ENCODE assay signal across 26 cellular contexts in genomic region chr17:68778726-68779125, GRCh38.
DNase-seq lines count a peak whose midpoint lies in the region; ATAC-seq, FAIRE-seq and TF ChIP-seq lines count a peak whose summit lies in the region.
"Had no signal": no experiment of that assay in that cellular context is flagged by ENCODE, and none has a peak within 500 bp of the region (broad histone marks: within the 10 kb centered on the region; RNA-seq: fewer than 3 reads in every experiment).

No MANE protein-coding gene starts in this region.

- H3K4me3 ChIP-seq in heart right ventricle (no peak overlapping the region), esophagus muscularis mucosa (no peak overlapping the region), rectal smooth muscle tissue (ENCODE audit: low read length) (no peak overlapping the region), vagina (no peak overlapping the region)
- H3K4me3 ChIP-seq: GM23248, smooth muscle cell had no signal

- TF ChIP-seq POLR2A in esophagus muscularis mucosa (IDR thresholded peaks at IDR 0.05; ENCODE audit: low read depth) = no peak
- TF ChIP-seq POLR2A in vagina (IDR thresholded peaks at IDR 0.05) = no peak

- TF ChIP-seq EP300 in esophagus muscularis mucosa (IDR thresholded peaks at IDR 0.05) = no peak

- H3K4me1 ChIP-seq in heart right ventricle (peaks cover 0 to 48% (median 32%) of the 10 kb centered on the region in 9 donors), esophagus muscularis mucosa (peaks cover 16 to 40% (median 26%) of the 10 kb centered on the region in 4 donors), rectal smooth muscle tissue (ENCODE audit: control insufficient read depth, insufficient read depth, low read length) (no peaks in the 10 kb centered on the region), vagina (peaks cover 56% of the 10 kb centered on the region)

- H3K27ac ChIP-seq in heart right ventricle (peak overlapping the region; percentile 40 to 85 (median 69)), esophagus muscularis mucosa (replicated peaks in 1 of 4) (peak overlapping the region in 3 of 4 donors; percentile 40 to 65 (median 50)), rectal smooth muscle tissue (ENCODE audit: low read depth, low read length) (peak overlapping the region; percentile 36), vagina (peak overlapping the region; percentile 68)
- H3K27ac ChIP-seq: GM23248, WERI-Rb-1 had no signal

- no peak for DNase-seq in heart right ventricle
- no peak for DNase-seq in cardiac septum (ENCODE audit: low spot score)
- DNase-seq in esophagus muscularis mucosa (ENCODE audit: extremely low spot score) = no peak
- DNase-seq in vagina (ENCODE audit: extremely low spot score in 2 of 2) = no peak
- DNase-seq in NAMALWA (ENCODE audit: low spot score) = no peak
- no peak for DNase-seq in RPMI8226
- no peak for DNase-seq in HTR-8/SVneo (ENCODE audit: insufficient read length, low spot score)
- DNase-seq: activated CD4-positive, alpha-beta T cell treated with anti-CD3 and anti-CD28 coated beads for 48 hours; activated gamma-delta T cell; activated naive CD8-positive, alpha-beta T cell treated with anti-CD3 and anti-CD28 coated beads, Interleukin-2, amount 50 U/mL, for 24 hours; activated T-cell treated with anti-CD3 and anti-CD28 coated beads, Interleukin-2, amount 50 U/mL, for 24 hours; CD4-positive, alpha-beta T cell; cerebellar nuclear complex; effector CD4-positive, alpha-beta T cell; foreskin fibroblast; GM23248; midbrain; naive thymus-derived CD4-positive, alpha-beta T cell; NCI-H446; nucleus accumbens; stimulated activated CD4-positive, alpha-beta T cell treated with anti-CD3 and anti-CD28 coated beads, Interleukin-2, amount 100 ng/mL, for 48 hours; T-helper 9 cell; WERI-Rb-1 had no signal

- no peak for TF ChIP-seq CTCF in heart right ventricle (IDR thresholded peaks at IDR 0.05)
- no peak for TF ChIP-seq CTCF in esophagus muscularis mucosa (IDR thresholded peaks at IDR 0.05)
- no peak for TF ChIP-seq CTCF in vagina (IDR thresholded peaks at IDR 0.05)

- ATAC-seq in heart right ventricle = no peak
- ATAC-seq: activated naive CD8-positive, alpha-beta T cell treated with anti-CD3 and anti-CD28 coated beads, Interleukin-2, amount 50 U/mL, for 24 hours; naive thymus-derived CD4-positive, alpha-beta T cell had no signal

- H3K36me3 ChIP-seq in heart right ventricle (no peaks in the 10 kb centered on the region), esophagus muscularis mucosa (no peaks in the 10 kb centered on the region), rectal smooth muscle tissue (ENCODE audit: control insufficient read depth, insufficient read depth, low read length) (no peaks in the 10 kb centered on the region), vagina (no peaks in the 10 kb centered on the region)
- H3K36me3 ChIP-seq: WERI-Rb-1 had no signal

- intact Hi-C loops in heart right ventricle (cut with DNase I) = loop anchor here (2.0 to 10.0 kb wide), 11 partner anchors 74 to 469 kb away; partner anchors contain the start of genes ABCA8 (in 1 of the 10) and ABCA9 (in 1 of the 10)
- intact Hi-C loops in cardiac septum (cut with DNase I) = loop anchor here (5.0 kb wide), 2 partner anchors 129 to 194 kb away; no protein-coding TSS in a partner anchor
- intact Hi-C loops in esophagus muscularis mucosa (cut with DNase I) = loop anchor here (5.0 kb wide), 2 partner anchors 194 to 469 kb away; no protein-coding TSS in a partner anchor
- intact Hi-C loops in vagina (cut with DNase I) = loop anchor here (5.0 kb wide), 1 partner anchor 194 kb away; no protein-coding TSS in a partner anchor

- FAIRE-seq in HTR-8/SVneo (lab: Jason Lieb, UNC) = no peak
- FAIRE-seq: A204.1 had no signal

- H3K9ac ChIP-seq in rectal smooth muscle tissue (ENCODE audit: low read length) = no peak overlapping the region
- H3K9ac ChIP-seq: GM23248 had no signal

- H3K27me3 ChIP-seq in heart right ventricle (no peaks in the 10 kb centered on the region), esophagus muscularis mucosa (no peaks in the 10 kb centered on the region), rectal smooth muscle tissue (ENCODE audit: control insufficient read depth, insufficient read depth, low read length) (no peaks in the 10 kb centered on the region), vagina (no peaks in the 10 kb centered on the region)

- peaks cover 0 to 11% (median 0%) of the 10 kb centered on the region in 11 donors for H3K9me3 ChIP-seq in heart right ventricle
- no peaks in the 10 kb centered on the region for H3K9me3 ChIP-seq in esophagus muscularis mucosa
- no peaks in the 10 kb centered on the region for H3K9me3 ChIP-seq in vagina

- 86 to 90% methylated on average over 4 of the region's 4 CpGs for WGBS in heart right ventricle, 2 donors
- 83% methylated on average over 4 of the region's 4 CpGs for WGBS in esophagus muscularis mucosa
